Comparison of ENCODE assay signal across 13 cellular contexts in genomic region chr2:85503611-85504433, GRCh38. TPM values are rescaled to one million over a fixed set of nuclear protein-coding genes. Genes with fewer than 3 reads are reported as not detected.
A peak's percentile ranks its signal among the peaks of the same experiment; 100 is the strongest.
DNase-seq lines count a peak whose midpoint lies in the region; ATAC-seq and TF ChIP-seq lines count a peak whose summit lies in the region.
"Had no signal": no experiment of that assay in that cellular context is flagged by ENCODE, and none has a peak within 500 bp of the region (broad histone marks: within the 10 kb centered on the region; RNA-seq: fewer than 3 reads in every experiment).

No MANE protein-coding gene starts in this region.

- H3K4me3 Mint-ChIP-seq in GM23338 = no peak overlapping the region
- no peak overlapping the region for H3K4me3 Mint-ChIP-seq in stimulated activated naive B cell treated with anti-CD40 and anti-IgM and Interleukin-4, amounts not matched to agents 10 μg/mL and 1 μg/mL and 100 μg/mL, for 72 hours
- H3K4me3 Mint-ChIP-seq in natural killer cell treated with Interleukin-12 subunit alpha and Interleukin-12 subunit beta and Interleukin-15 and Interleukin-18, amount 100 ng/mL, for 72 hours = no peak overlapping the region
- H3K4me3 Mint-ChIP-seq: activated CD4-positive, alpha-beta T cell treated with anti-CD3 and anti-CD28 coated beads, Interleukin-2, amount 10 ng/mL, durations not matched to agents 24 days and 14 days; activated naive CD4-positive, alpha-beta T cell treated with anti-CD3 and anti-CD28 coated beads, Interleukin-2, amount 50 U/mL, for 24 hours; stimulated activated memory B cell treated with anti-CD40 and anti-IgM and Interleukin-4, amounts not matched to agents 10 μg/mL and 1 μg/mL and 100 μg/mL, for 72 hours had no signal

- H3K4me3 ChIP-seq in GM23338 (no peak overlapping the region), SJCRH30 (no peak overlapping the region), skeletal muscle cell (ENCODE audit: low read depth, low read length) (no peak overlapping the region)

- H3F3A ChIP-seq in GM23338 (replicated peaks; ENCODE audit: low read depth) = no peaks in the 10 kb centered on the region

- H3K27ac Mint-ChIP-seq in GM23338 = 0 out of 2 replicates have a peak overlapping the region, but pooled peaks have one; percentile 24
- H3K27ac Mint-ChIP-seq in stimulated activated naive B cell treated with anti-CD40 and anti-IgM and Interleukin-4, amounts not matched to agents 10 μg/mL and 1 μg/mL and 100 μg/mL, for 72 hours = no peak overlapping the region
- H3K27ac Mint-ChIP-seq in natural killer cell treated with Interleukin-12 subunit alpha and Interleukin-12 subunit beta and Interleukin-15 and Interleukin-18, amount 100 ng/mL, for 72 hours = no peak overlapping the region
- H3K27ac Mint-ChIP-seq: activated CD4-positive, alpha-beta T cell treated with anti-CD3 and anti-CD28 coated beads, Interleukin-2, amount 10 ng/mL, durations not matched to agents 24 days and 14 days; activated naive CD4-positive, alpha-beta T cell treated with anti-CD3 and anti-CD28 coated beads, Interleukin-2, amount 50 U/mL, for 24 hours; stimulated activated memory B cell treated with anti-CD40 and anti-IgM and Interleukin-4, amounts not matched to agents 10 μg/mL and 1 μg/mL and 100 μg/mL, for 72 hours had no signal

- H3K4me1 Mint-ChIP-seq in GM23338 = peaks cover 5% of the 10 kb centered on the region
- H3K4me1 Mint-ChIP-seq in stimulated activated naive B cell treated with anti-CD40 and anti-IgM and Interleukin-4, amounts not matched to agents 10 μg/mL and 1 μg/mL and 100 μg/mL, for 72 hours = peaks cover 10 to 16% of the 10 kb centered on the region in 2 donors
- H3K4me1 Mint-ChIP-seq in natural killer cell treated with Interleukin-12 subunit alpha and Interleukin-12 subunit beta and Interleukin-15 and Interleukin-18, amount 100 ng/mL, for 72 hours (ENCODE audit: low read depth in 2 of 2) = peaks cover 0 to 6% of the 10 kb centered on the region in 2 donors
- H3K4me1 Mint-ChIP-seq: activated CD4-positive, alpha-beta T cell treated with anti-CD3 and anti-CD28 coated beads, Interleukin-2, amount 10 ng/mL, durations not matched to agents 24 days and 14 days; activated naive CD4-positive, alpha-beta T cell treated with anti-CD3 and anti-CD28 coated beads, Interleukin-2, amount 50 U/mL, for 24 hours had no signal

- H3K36me3 Mint-ChIP-seq in GM23338 (ENCODE audit: low read depth) = no peaks in the 10 kb centered on the region
- no peaks in the 10 kb centered on the region for H3K36me3 Mint-ChIP-seq in stimulated activated naive B cell treated with anti-CD40 and anti-IgM and Interleukin-4, amounts not matched to agents 10 μg/mL and 1 μg/mL and 100 μg/mL, for 72 hours
- H3K36me3 Mint-ChIP-seq in natural killer cell treated with Interleukin-12 subunit alpha and Interleukin-12 subunit beta and Interleukin-15 and Interleukin-18, amount 100 ng/mL, for 72 hours = no peaks in the 10 kb centered on the region
- H3K36me3 Mint-ChIP-seq: activated naive CD4-positive, alpha-beta T cell treated with anti-CD3 and anti-CD28 coated beads, Interleukin-2, amount 50 U/mL, for 24 hours; stimulated activated memory B cell treated with anti-CD40 and anti-IgM and Interleukin-4, amounts not matched to agents 10 μg/mL and 1 μg/mL and 100 μg/mL, for 72 hours had no signal

- H2AFZ ChIP-seq in GM23338 = peak overlapping the region; percentile 69

- H3K9me3 ChIP-seq in SJCRH30 (replicated peaks) = no peaks in the 10 kb centered on the region

- H3K9me2 ChIP-seq in GM23338 (ENCODE audit: insufficient read depth) = no peaks in the 10 kb centered on the region

- no peaks in the 10 kb centered on the region for H3K27me3 ChIP-seq in GM23338 (ENCODE audit: insufficient read depth)
- no peaks in the 10 kb centered on the region for H3K27me3 ChIP-seq in SJCRH30

- no peak for ATAC-seq in GM23338
- no peak for ATAC-seq in stimulated activated naive B cell treated with anti-CD40 and anti-IgM and Interleukin-4, amounts not matched to agents 10 μg/mL and 1 μg/mL and 100 μg/mL, for 72 hours (replicated peaks)
- ATAC-seq in natural killer cell treated with Interleukin-12 subunit alpha and Interleukin-12 subunit beta and Interleukin-15 and Interleukin-18, amount 100 ng/mL, for 72 hours = no peak
- ATAC-seq: stimulated activated memory B cell treated with anti-CD40 and anti-IgM and Interleukin-4, amounts not matched to agents 10 μg/mL and 1 μg/mL and 100 μg/mL, for 72 hours had no signal

- DNase-seq in GM23338 (ENCODE audit: low spot score) = no peak
- peak; percentile 77 to 84 for DNase-seq in SJCRH30
- peak; percentile 80 for DNase-seq in fibroblast of peridontal ligament (ENCODE audit: extremely low read depth)
- DNase-seq in skeletal muscle cell (ENCODE audit: low read depth) = peak; percentile 68
- no peak for DNase-seq in hepatic stellate cell (ENCODE audit: low spot score)
- no peak for DNase-seq in stimulated activated naive B cell treated with anti-CD40 and anti-IgM and Interleukin-4, amounts not matched to agents 10 μg/mL and 1 μg/mL and 100 μg/mL, for 72 hours
- DNase-seq in GF-D8 (lab: John Stamatoyannopoulos, UW) = no peak
- no peak for DNase-seq in natural killer cell treated with Interleukin-12 subunit alpha and Interleukin-12 subunit beta and Interleukin-15 and Interleukin-18, amount 100 ng/mL, for 72 hours (ENCODE audit: low spot score)
- DNase-seq: activated CD4-positive, alpha-beta T cell treated with anti-CD3 and anti-CD28 coated beads, Interleukin-2, amount 10 ng/mL, durations not matched to agents 24 days and 14 days; NCI-H1436; stimulated activated CD4-positive, alpha-beta T cell treated with anti-CD3 and anti-CD28 coated beads, Interleukin-12 subunit alpha, Interleukin-12 subunit beta, amount 100 ng/mL, for 4 hours had no signal

- H3K4me1 ChIP-seq in GM23338 (ENCODE audit: insufficient read depth) = peaks cover 6% of the 10 kb centered on the region
- H3K4me1 ChIP-seq in SJCRH30 = peaks cover 47% of the 10 kb centered on the region

- no peak for TF ChIP-seq CTCF in GM23338 (conservative IDR thresholded peaks at IDR 0.05; ENCODE audit: low read depth in 2 of 2)

- H3K27me3 Mint-ChIP-seq in GM23338 (ENCODE audit: insufficient read depth, low read depth, poor library complexity) = peaks cover 7% of the 10 kb centered on the region
- no peaks in the 10 kb centered on the region for H3K27me3 Mint-ChIP-seq in stimulated activated naive B cell treated with anti-CD40 and anti-IgM and Interleukin-4, amounts not matched to agents 10 μg/mL and 1 μg/mL and 100 μg/mL, for 72 hours
- no peaks in the 10 kb centered on the region for H3K27me3 Mint-ChIP-seq in natural killer cell treated with Interleukin-12 subunit alpha and Interleukin-12 subunit beta and Interleukin-15 and Interleukin-18, amount 100 ng/mL, for 72 hours
- H3K27me3 Mint-ChIP-seq: activated naive CD4-positive, alpha-beta T cell treated with anti-CD3 and anti-CD28 coated beads, Interleukin-2, amount 50 U/mL, for 24 hours; stimulated activated memory B cell treated with anti-CD40 and anti-IgM and Interleukin-4, amounts not matched to agents 10 μg/mL and 1 μg/mL and 100 μg/mL, for 72 hours had no signal

- no peaks in the 10 kb centered on the region; the same call in 2 of the 3 replicates for H3K9me3 Mint-ChIP-seq in GM23338
- H3K9me3 Mint-ChIP-seq in stimulated activated naive B cell treated with anti-CD40 and anti-IgM and Interleukin-4, amounts not matched to agents 10 μg/mL and 1 μg/mL and 100 μg/mL, for 72 hours = no peaks in the 10 kb centered on the region
- H3K9me3 Mint-ChIP-seq in natural killer cell treated with Interleukin-12 subunit alpha and Interleukin-12 subunit beta and Interleukin-15 and Interleukin-18, amount 100 ng/mL, for 72 hours = no peaks in the 10 kb centered on the region
- H3K9me3 Mint-ChIP-seq: activated CD4-positive, alpha-beta T cell treated with anti-CD3 and anti-CD28 coated beads, Interleukin-2, amount 10 ng/mL, durations not matched to agents 24 days and 14 days; activated naive CD4-positive, alpha-beta T cell treated with anti-CD3 and anti-CD28 coated beads, Interleukin-2, amount 50 U/mL, for 24 hours; stimulated activated memory B cell treated with anti-CD40 and anti-IgM and Interleukin-4, amounts not matched to agents 10 μg/mL and 1 μg/mL and 100 μg/mL, for 72 hours had no signal

- no peak overlapping the region for H3K4me2 ChIP-seq in GM23338

- no peak overlapping the region for H3K27ac ChIP-seq in GM23338 (ENCODE audit: low read depth)
- peak overlapping the region; percentile 97 for H3K27ac ChIP-seq in SJCRH30

- H3K36me3 ChIP-seq in GM23338 (ENCODE audit: insufficient read depth) = no peaks in the 10 kb centered on the region
- H3K36me3 ChIP-seq in SJCRH30 = no peaks in the 10 kb centered on the region

- H3K79me2 ChIP-seq in GM23338 (replicated peaks; ENCODE audit: insufficient read depth) = no peaks in the 10 kb centered on the region

- no peaks in the 10 kb centered on the region for H4K20me1 ChIP-seq in GM23338 (replicated peaks; ENCODE audit: insufficient read depth)

TF ChIP-seq in GM23338, 12 proteins besides CTCF, POLR2A, EP300 and RAD21:
- TF ChIP-seq EZH2phosphoT487 (IDR thresholded peaks at IDR 0.05; ENCODE audit: unreplicated experiment) (no peak), POLR2AphosphoS5 (IDR thresholded peaks at IDR 0.05; ENCODE audit: low read depth) (no peak), EZH2 (IDR thresholded peaks at IDR 0.05; ENCODE audit: low read depth, unreplicated experiment) (no peak), STAT1 (IDR thresholded peaks at IDR 0.05; ENCODE audit: unreplicated experiment) (no peak), ZNF114 (CRISPR knock-in tag; IDR thresholded peaks at IDR 0.05) (no peak)
- TF ChIP-seq, protein P1, sequence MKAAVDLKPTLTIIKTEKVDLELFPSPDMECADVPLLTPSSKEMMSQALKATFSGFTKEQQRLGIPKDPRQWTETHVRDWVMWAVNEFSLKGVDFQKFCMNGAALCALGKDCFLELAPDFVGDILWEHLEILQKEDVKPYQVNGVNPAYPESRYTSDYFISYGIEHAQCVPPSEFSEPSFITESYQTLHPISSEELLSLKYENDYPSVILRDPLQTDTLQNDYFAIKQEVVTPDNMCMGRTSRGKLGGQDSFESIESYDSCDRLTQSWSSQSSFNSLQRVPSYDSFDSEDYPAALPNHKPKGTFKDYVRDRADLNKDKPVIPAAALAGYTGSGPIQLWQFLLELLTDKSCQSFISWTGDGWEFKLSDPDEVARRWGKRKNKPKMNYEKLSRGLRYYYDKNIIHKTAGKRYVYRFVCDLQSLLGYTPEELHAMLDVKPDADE (IDR thresholded peaks at IDR 0.05) = no peak

RNA-seq across cellular contexts. Expression of gene MAT2A, which starts 35.1 kb away (rescaled TPM):
- 206 and 232 TPM in 2 replicates for total RNA-seq in GM23338 (2014; rRNA removed; shearing (Covaris generic))
- polyA plus RNA-seq in GM23338 (2016; fragmentation: Nextera tagmentation; extraction: Ambion mirVana) = 74.4 and 105 TPM in 2 replicates
- 218 and 291 TPM in 2 replicates for total RNA-seq in SJCRH30 (2014; rRNA removed; shearing (Covaris generic))
- total RNA-seq in natural killer cell treated with Interleukin-12 subunit alpha and Interleukin-12 subunit beta and Interleukin-15 and Interleukin-18, amount 100 ng/mL, for 72 hours = 100 to 1,000 TPM; 246 to 503 TPM

RNA-seq across cellular contexts. Expression of gene GGCX, which starts 57.5 kb away (rescaled TPM):
- 30.8 and 36.2 TPM in 2 replicates for total RNA-seq in GM23338 (2014; rRNA removed; shearing (Covaris generic))
- 14.4 and 15.3 TPM in 2 replicates for polyA plus RNA-seq in GM23338 (2016; fragmentation: Nextera tagmentation; extraction: Ambion mirVana)
- total RNA-seq in SJCRH30 (2014; rRNA removed; shearing (Covaris generic)) = 37.0 and 38.9 TPM in 2 replicates
- total RNA-seq in natural killer cell treated with Interleukin-12 subunit alpha and Interleukin-12 subunit beta and Interleukin-15 and Interleukin-18, amount 100 ng/mL, for 72 hours = 10 to 100 TPM; 24.9 to 37.1 TPM

Comparison
In these comparisons a context has a peak if more than half of its experiments do, and no peak if none do; other contexts are left out.
1. DNase-seq: peak in SJCRH30 (2 of 2), fibroblast of peridontal ligament (single experiment) and skeletal muscle cell (single experiment); none in GM23338 (single experiment), hepatic stellate cell (single experiment), stimulated activated naive B cell treated with anti-CD40 and anti-IgM and Interleukin-4, amounts not matched to agents 10 μg/mL and 1 μg/mL and 100 μg/mL, for 72 hours (single experiment), GF-D8 (single experiment) and natural killer cell treated with Interleukin-12 subunit alpha and Interleukin-12 subunit beta and Interleukin-15 and Interleukin-18, amount 100 ng/mL, for 72 hours (single experiment).